ENCODE assay signal across 8 cellular contexts in the genomic region with DNA sequence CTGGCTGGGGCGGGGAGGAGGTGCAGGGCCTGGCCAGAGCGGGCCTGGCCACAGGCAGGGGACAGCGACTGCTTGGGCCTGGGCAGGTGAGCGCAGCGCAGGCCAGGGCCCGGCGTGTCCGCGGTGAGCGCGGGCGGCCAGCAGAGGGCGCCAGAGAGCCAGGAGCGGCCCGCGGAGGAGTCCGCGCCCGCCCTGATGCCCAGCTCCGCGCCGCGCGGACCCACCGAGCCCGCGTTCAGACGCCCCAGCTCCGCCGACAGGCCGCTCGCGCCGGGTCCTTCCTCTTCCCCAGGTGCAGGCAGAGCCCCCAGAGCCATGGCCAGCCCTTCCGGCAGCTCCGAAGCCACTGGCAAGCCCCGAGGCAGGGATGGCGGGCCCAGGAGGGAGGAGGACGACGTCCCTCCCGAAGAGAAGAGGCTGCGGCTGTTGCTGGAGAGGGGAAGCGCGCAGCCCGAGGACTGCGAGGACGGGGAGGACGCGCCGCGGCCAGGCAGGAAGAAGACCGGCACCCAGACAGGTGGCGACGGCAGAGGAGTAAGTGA.
DNase-seq lines count a peak whose midpoint lies in the region; TF ChIP-seq lines count a peak whose summit lies in the region.
"Not testable (repeated sequence)": the region's sequence is repeated elsewhere in the genome, so short reads cannot be mapped to it uniquely, and the experiment has no call there.

No MANE protein-coding gene starts in this region.

- peak; percentile 35 for DNase-seq in A172 (ENCODE audit: low spot score)
- DNase-seq in NCI-H146 treated with DMSO at 0.1 percent for 48 hours (lab: John Stamatoyannopoulos, UW; ENCODE audit: unreplicated experiment) = peak; percentile 36
- DNase-seq in T-helper 2 cell = peak; percentile 49 to 57 (median 54)
- peak; percentile 55 for DNase-seq in activated naive CD4-positive, alpha-beta T cell treated with anti-CD3 and anti-CD28 coated beads, Interleukin-2, amount 10 ng/mL, durations not matched to agents 7 days and 5 days
- peak; percentile 16 for DNase-seq in fibroblast of peridontal ligament (ENCODE audit: extremely low read depth)
- peak; percentile 58 to 87 for DNase-seq in mesothelial cell of epicardium (ENCODE audit: low spot score in 2 of 2, unreplicated experiment in 2 of 2)
- DNase-seq in stimulated activated CD4-positive, alpha-beta T cell treated with anti-CD3 and anti-CD28 coated beads, Interleukin-1b, Interleukin-23, amount 100 ng/mL, for 48 hours = peak; percentile 50

- not testable (repeated sequence) for H3K4me3 ChIP-seq in GM12875 (ENCODE audit: low read depth, low read length)

- H3K4me3 Mint-ChIP-seq in activated naive CD4-positive, alpha-beta T cell treated with anti-CD3 and anti-CD28 coated beads, Interleukin-2, amount 10 ng/mL, durations not matched to agents 7 days and 5 days = peak overlapping the region; percentile 58
- H3K4me3 Mint-ChIP-seq in mesothelial cell of epicardium = peak overlapping the region; percentile 67

- not testable (repeated sequence) for H3K4me1 Mint-ChIP-seq in activated naive CD4-positive, alpha-beta T cell treated with anti-CD3 and anti-CD28 coated beads, Interleukin-2, amount 10 ng/mL, durations not matched to agents 7 days and 5 days
- peaks cover 13% of the 10 kb centered on the region for H3K4me1 Mint-ChIP-seq in mesothelial cell of epicardium

- not testable (repeated sequence) for H3K36me3 Mint-ChIP-seq in activated naive CD4-positive, alpha-beta T cell treated with anti-CD3 and anti-CD28 coated beads, Interleukin-2, amount 10 ng/mL, durations not matched to agents 7 days and 5 days; mesothelial cell of epicardium

- H3K9me3 Mint-ChIP-seq in activated naive CD4-positive, alpha-beta T cell treated with anti-CD3 and anti-CD28 coated beads, Interleukin-2, amount 10 ng/mL, durations not matched to agents 7 days and 5 days; mesothelial cell of epicardium: not testable (repeated sequence)

- H3K27ac Mint-ChIP-seq in activated naive CD4-positive, alpha-beta T cell treated with anti-CD3 and anti-CD28 coated beads, Interleukin-2, amount 10 ng/mL, durations not matched to agents 7 days and 5 days; mesothelial cell of epicardium: not testable (repeated sequence)

- CTCF ChIA-PET in activated naive CD4-positive, alpha-beta T cell treated with anti-CD3 and anti-CD28 coated beads, Interleukin-2, amount 10 ng/mL, durations not matched to agents 7 days and 5 days (lab: Charles Lee) = interaction anchor here (0.6 kb wide), 3 partner anchors 10 to 154 kb away, joined by 3 read pairs; no protein-coding TSS in a partner anchor

- H3K27me3 Mint-ChIP-seq in activated naive CD4-positive, alpha-beta T cell treated with anti-CD3 and anti-CD28 coated beads, Interleukin-2, amount 10 ng/mL, durations not matched to agents 7 days and 5 days = peaks cover 73% of the 10 kb centered on the region
- peaks cover 56% of the 10 kb centered on the region for H3K27me3 Mint-ChIP-seq in mesothelial cell of epicardium (ENCODE audit: low read depth)

- peak; percentile 70 for TF ChIP-seq CTCF in GM12875 (IDR thresholded peaks at IDR 0.05; ENCODE audit: borderline replicate concordance, insufficient read depth, low read depth, low read length)
- peak; percentile 80 for TF ChIP-seq CTCF in mesothelial cell of epicardium (IDR thresholded peaks at IDR 0.05; ENCODE audit: unreplicated experiment)

Comparison
In these comparisons a context has a peak if more than half of its experiments do, and no peak if none do; other contexts are left out.
1. DNase-seq: peak in every context shown above with its lines; median percentile 72 in mesothelial cell of epicardium; 55 in activated naive CD4-positive, alpha-beta T cell treated with anti-CD3 and anti-CD28 coated beads, Interleukin-2, amount 10 ng/mL, durations not matched to agents 7 days and 5 days; 54 in T-helper 2 cell; 50 in stimulated activated CD4-positive, alpha-beta T cell treated with anti-CD3 and anti-CD28 coated beads, Interleukin-1b, Interleukin-23, amount 100 ng/mL, for 48 hours; 36 in NCI-H146 treated with DMSO at 0.1 percent for 48 hours; 35 in A172; 16 in fibroblast of peridontal ligament.